Comparison of ENCODE assay signal across 8 cellular contexts in genomic region chr5:139650031-139650688, GRCh38. TPM values are rescaled to one million over a fixed set of nuclear protein-coding genes. Genes with fewer than 3 reads are reported as not detected.
DNase-seq lines count a peak whose midpoint lies in the region; ATAC-seq and TF ChIP-seq lines count a peak whose summit lies in the region.

No MANE protein-coding gene starts in this region.

- BruUV-seq in OCI-LY7 (replicated peaks; lab: Mats Ljungman, UMichigan), result no TSS peak

- DNase-seq in GM10248 (ENCODE audit: extremely low spot score), result no peak
- peak; percentile 69 for DNase-seq in OCI-LY7 (ENCODE audit: low spot score)
- DNase-seq in dorsolateral prefrontal cortex, result peak in 6 of 10 donors; percentile 25 to 73 (median 64)
- DNase-seq in upper lobe of right lung, result peak; percentile 78
- no peak for DNase-seq in cerebellum (ENCODE audit: low spot score)
- DNase-seq in SKM-1 (lab: John Stamatoyannopoulos, UW; ENCODE audit: unreplicated experiment), result no peak

- intact Hi-C loops in OCI-LY7 (cut with micrococcal nuclease; ENCODE audit: unreplicated experiment) (no loop called here), dorsolateral prefrontal cortex (cut with DNase I) (loop anchor here in 1 of 2 donors (2.0 kb wide), 2 partner anchors 13 to 27 kb away; no protein-coding TSS in a partner anchor), upper lobe of right lung (cut with DNase I) (no loop called here)

- ATAC-seq in upper lobe of right lung (no peak), HG03175 (IDR thresholded peaks at IDR 0.05; ENCODE audit: unreplicated experiment) (no peak)

- H3K4me3 ChIP-seq in OCI-LY7 (ENCODE audit: low read depth, low read length, poor library complexity, severe bottlenecking) (peak overlapping the region; percentile 94), dorsolateral prefrontal cortex (peak overlapping the region; percentile 80 to 99 (median 94)), mononuclear cell (ENCODE audit: low read length) (peak overlapping the region; percentile 58), upper lobe of right lung (peak overlapping the region; percentile 94)

- no peaks in the 10 kb centered on the region for H3K27me3 ChIP-seq in dorsolateral prefrontal cortex
- H3K27me3 ChIP-seq in mononuclear cell (ENCODE audit: insufficient read depth, low read length), result peaks cover 26% of the 10 kb centered on the region
- no peaks in the 10 kb centered on the region for H3K27me3 ChIP-seq in upper lobe of right lung

- H2AFZ ChIP-seq in OCI-LY7 (ENCODE audit: low read length), result no peak overlapping the region

- H3K4me2 ChIP-seq in OCI-LY7 (ENCODE audit: low read length), result peak overlapping the region; percentile 98

- CTCF ChIA-PET in GM10248 (lab: Yijun Ruan, JAX) (interaction anchor here (1.0 to 15.5 kb wide), 9 partner anchors 9 to 74 kb away, joined by 3 to 229 read pairs (median 5); no protein-coding TSS in a partner anchor), OCI-LY7 (lab: Charles Lee; ENCODE audit: unreplicated experiment) (interaction anchor here (1.9 to 3.1 kb wide), 2 partner anchors 12 to 15 kb away, joined by 5 to 20 read pairs; no protein-coding TSS in a partner anchor)

- H3K4me1 ChIP-seq in OCI-LY7 (ENCODE audit: insufficient read depth, low read length, poor library complexity, severe bottlenecking) (peaks cover 61% of the 10 kb centered on the region), mononuclear cell (ENCODE audit: insufficient read depth, low read length) (peaks cover 73% of the 10 kb centered on the region), upper lobe of right lung (peaks cover 62% of the 10 kb centered on the region)

- peaks cover 65% of the 10 kb centered on the region for H3K79me2 ChIP-seq in OCI-LY7 (ENCODE audit: insufficient read depth, low read depth, low read length)

- H3K36me3 ChIP-seq in OCI-LY7 (ENCODE audit: insufficient read depth, low read length), result no peaks in the 10 kb centered on the region
- H3K36me3 ChIP-seq in upper lobe of right lung, result no peaks in the 10 kb centered on the region

- POLR2A ChIA-PET in GM10248 (lab: Yijun Ruan, JAX), result interaction anchor here (3.7 kb wide), 1 partner anchor 13 kb away, joined by 31 read pairs; no protein-coding TSS in a partner anchor
- POLR2A ChIA-PET in OCI-LY7 (lab: Charles Lee), result interaction anchor here (0.6 to 8.9 kb wide), 6 partner anchors 13 to 250 kb away, joined by 3 to 73 read pairs (median 4); no protein-coding TSS in a partner anchor

- H4K20me1 ChIP-seq in OCI-LY7 (ENCODE audit: insufficient read depth, low read length), result peaks cover 19% of the 10 kb centered on the region; the same call in 1 of the 2 replicates

- no peaks in the 10 kb centered on the region for H3K9me2 ChIP-seq in OCI-LY7 (ENCODE audit: insufficient read depth, low read length)

- H3K9me3 ChIP-seq in OCI-LY7 (ENCODE audit: low read length) (no peaks in the 10 kb centered on the region), mononuclear cell (ENCODE audit: low read depth, low read length) (no peaks in the 10 kb centered on the region), upper lobe of right lung (no peaks in the 10 kb centered on the region)

- H3K27ac ChIP-seq in OCI-LY7 (ENCODE audit: low read depth, low read length, poor library complexity, severe bottlenecking) (peak overlapping the region; percentile 89), dorsolateral prefrontal cortex (peak overlapping the region; percentile 59 to 100 (median 99)), upper lobe of right lung (peak overlapping the region; percentile 84)

- TF ChIP-seq CTCF in GM10248 (IDR thresholded peaks at IDR 0.05; ENCODE audit: control extremely low read depth, extremely low read depth, low read depth, missing control alignments) (peak; percentile 37), OCI-LY7 (conservative IDR thresholded peaks at IDR 0.05; ENCODE audit: low read length) (peak; percentile 66), dorsolateral prefrontal cortex (IDR thresholded peaks at IDR 0.05 in 54 of 56, conservative IDR thresholded peaks at IDR 0.05 in 2 of 56; ENCODE audit: low read depth in 1 of 56, partially characterized antibody in 56 of 56) (peak in 54 of 56 donors; percentile 10 to 64 (median 47)), upper lobe of right lung (IDR thresholded peaks at IDR 0.05) (peak; percentile 32)

RNA-seq across cellular contexts. Expression of gene CXXC5, which starts 2.0 kb away (rescaled TPM):
- 108 and 113 TPM in 2 replicates for total RNA-seq in OCI-LY7 (2014; rRNA removed; shearing (Covaris generic))
- total RNA-seq in OCI-LY7 (2022) (26.7 and 30.4 TPM in 2 replicates), dorsolateral prefrontal cortex (100 to 1,000 TPM in 83 of 120 experiments, 10 to 100 TPM in 37; 79.1 to 229 (median 108) TPM), mononuclear cell (82.8 TPM), upper lobe of right lung (30.6 TPM), cerebellum (76.6 TPM)

Comparison
In these comparisons a context has a peak if more than half of its experiments do, and no peak if none do; other contexts are left out.
1. DNase-seq: peak in OCI-LY7 (single experiment), dorsolateral prefrontal cortex (6 of 10) and upper lobe of right lung (single experiment); none in GM10248 (single experiment), cerebellum (single experiment) and SKM-1 (single experiment).
2. Peak in every context shown above with its lines, with median percentiles within 50 percentile points of each other: CTCF ChIP-seq, H3K27ac ChIP-seq and H3K4me3 ChIP-seq.